ENCODE assay signal across 7 cellular contexts in the genomic region with DNA sequence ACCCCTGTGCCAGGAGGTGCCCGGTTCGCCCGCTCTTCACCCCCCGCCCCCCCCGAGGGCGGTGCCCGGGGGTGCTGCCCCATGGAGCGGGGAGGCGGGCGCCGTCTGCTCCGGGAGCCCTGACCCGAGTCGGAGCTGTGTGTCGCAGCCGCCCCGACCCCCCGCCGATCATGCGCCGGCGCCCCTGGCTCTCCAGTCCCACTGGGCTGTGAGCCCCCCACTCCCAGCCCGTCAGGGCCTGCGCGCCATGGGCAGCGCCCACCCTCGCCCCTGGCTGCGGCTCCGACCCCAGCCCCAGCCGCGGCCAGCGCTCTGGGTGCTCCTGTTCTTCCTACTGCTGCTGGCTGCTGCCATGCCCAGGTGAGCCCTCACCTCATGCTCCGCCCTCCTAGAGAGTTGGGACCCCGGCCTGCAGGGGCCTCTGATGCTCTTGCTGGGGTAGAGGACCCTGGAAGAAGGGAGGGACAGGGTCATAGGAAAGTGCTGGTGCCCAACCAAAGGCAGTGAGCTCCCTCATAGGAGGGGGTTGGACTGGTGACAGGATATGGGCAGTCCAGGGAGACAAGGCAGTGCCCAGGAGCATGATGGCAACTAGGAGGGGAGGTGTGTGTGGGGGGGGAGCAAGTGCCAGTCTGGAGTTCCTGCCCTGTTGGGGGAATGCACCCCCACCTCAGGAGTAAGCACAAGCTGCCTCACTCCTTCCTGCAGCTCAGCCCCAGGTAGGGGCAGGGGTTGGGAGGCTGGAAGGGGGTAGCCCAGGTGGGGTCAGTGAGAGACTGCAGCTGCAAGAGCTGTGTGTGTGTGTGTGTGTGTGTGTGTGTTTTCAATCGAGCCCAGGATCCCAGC. TPM values are rescaled to one million over a fixed set of nuclear protein-coding genes. Genes with fewer than 3 reads are reported as not detected.
DNase-seq lines count a peak whose midpoint lies in the region; ATAC-seq, FAIRE-seq and TF ChIP-seq lines count a peak whose summit lies in the region.

A gene (plus strand): TSS at position 104 of the 846 bp plus-strand sequence. CDS start 144 bp downstream, at position 248.

- TF ChIP-seq CTCF in astrocyte (IDR thresholded peaks at IDR 0.05; ENCODE audit: insufficient read depth, low read depth, low read length) (no peak), psoas muscle (IDR thresholded peaks at IDR 0.05) (no peak)

- DNase-seq in astrocyte (ENCODE audit: low read depth) (no peak), psoas muscle (peak in 1 of 2 donors; percentile 28), ureter (ENCODE audit: low spot score) (no peak)

- no peaks in the 10 kb centered on the region for H3K36me3 ChIP-seq in astrocyte (ENCODE audit: insufficient read depth, low read length)
- H3K36me3 ChIP-seq in psoas muscle (ENCODE audit: insufficient read depth in 1 of 2, low read depth in 1 of 2) = no peaks in the 10 kb centered on the region

- no peaks in the 10 kb centered on the region for H3K36me3 Mint-ChIP-seq in astrocyte (ENCODE audit: low read depth, unreplicated experiment)

- H3K4me1 ChIP-seq in astrocyte (ENCODE audit: insufficient read depth, low read length) = no peaks in the 10 kb centered on the region
- peaks cover 5% of the 10 kb centered on the region for H3K4me1 ChIP-seq in psoas muscle

- peaks cover 75% of the 10 kb centered on the region for H3K27me3 Mint-ChIP-seq in astrocyte (ENCODE audit: low read depth, unreplicated experiment)

- peak within 1 kb of the TSS; percentile 0 for H3K27ac Mint-ChIP-seq in astrocyte (ENCODE audit: unreplicated experiment)

- no peak within 1 kb of the TSS for H3K4me3 ChIP-seq in astrocyte (ENCODE audit: insufficient read depth, low read depth, low read length)
- peak within 1 kb of the TSS; percentile 26 for H3K4me3 ChIP-seq in psoas muscle

- no peak within 1 kb of the TSS for H2AFZ ChIP-seq in astrocyte (ENCODE audit: low read depth, low read length)

- WGBS in psoas muscle, 3 donors = 13 to 39% (median 23%) methylated on average over 16 to 35 of the region's 35 CpGs

- intact Hi-C loops in psoas muscle (cut with DNase I) = no loop called here

- H3K9me3 Mint-ChIP-seq in astrocyte (ENCODE audit: unreplicated experiment) = peaks cover 3% of the 10 kb centered on the region

- H3K9ac ChIP-seq in astrocyte (ENCODE audit: low read length) = no peak within 1 kb of the TSS

- H3K9me3 ChIP-seq in astrocyte (ENCODE audit: insufficient read depth, low read depth, low read length) (peaks cover 4% of the 10 kb centered on the region), psoas muscle (no peaks in the 10 kb centered on the region)

- FAIRE-seq in astrocyte (lab: Jason Lieb, UNC) = no peak

- H3K79me2 ChIP-seq in astrocyte (ENCODE audit: insufficient read depth, low read length) = no peaks in the 10 kb centered on the region

- H3K4me2 ChIP-seq in astrocyte (ENCODE audit: low read length) = no peak within 1 kb of the TSS

- peaks cover 83% of the 10 kb centered on the region for H3K27me3 ChIP-seq in astrocyte (ENCODE audit: insufficient read depth, low read length)
- peaks cover 0 to 66% (median 19%) of the 10 kb centered on the region in 3 donors for H3K27me3 ChIP-seq in psoas muscle (ENCODE audit: insufficient read depth in 3 of 3, low read length in 2 of 3)

- peaks cover 6% of the 10 kb centered on the region for H4K20me1 ChIP-seq in astrocyte (ENCODE audit: insufficient read depth, low read length)

- H3K4me1 Mint-ChIP-seq in astrocyte (ENCODE audit: low read depth, unreplicated experiment) = peaks cover 29% of the 10 kb centered on the region

- peak within 1 kb of the TSS; percentile 35 for H3K4me3 Mint-ChIP-seq in astrocyte (ENCODE audit: unreplicated experiment)

- H3K27ac ChIP-seq in astrocyte (ENCODE audit: low read depth, low read length) = no peak within 1 kb of the TSS
- H3K27ac ChIP-seq in psoas muscle = no peak within 1 kb of the TSS

- ATAC-seq in GM19035 (IDR thresholded peaks at IDR 0.05; ENCODE audit: unreplicated experiment) (peak; percentile 8), HG02981 (IDR thresholded peaks at IDR 0.05; ENCODE audit: unreplicated experiment) (peak; percentile 8), psoas muscle (no peak), GM18873 (IDR thresholded peaks at IDR 0.05; ENCODE audit: low FRiP score, unreplicated experiment) (no peak), HG02870 (IDR thresholded peaks at IDR 0.05; ENCODE audit: unreplicated experiment) (no peak)

RNA-seq across cellular contexts. Expression of the gene that starts here (rescaled TPM):
- total RNA-seq in astrocyte = 0.91 and 2.5 TPM in 2 replicates
- not detected for total RNA-seq in psoas muscle
- under 1 TPM in 2 of 3 donors, not detected in 1; 0.01 to 0.03 TPM for polyA plus RNA-seq in psoas muscle
- 4.0 TPM for total RNA-seq in ureter

Comparison
In these comparisons a context has a peak if more than half of its experiments do, and no peak if none do; other contexts are left out.
1. ATAC-seq: peak in GM19035 (single experiment) and HG02981 (single experiment); none in psoas muscle (0 of 4), GM18873 (single experiment) and HG02870 (single experiment).